Comparison of ENCODE assay signal across 8 cellular contexts in the genomic region with DNA sequence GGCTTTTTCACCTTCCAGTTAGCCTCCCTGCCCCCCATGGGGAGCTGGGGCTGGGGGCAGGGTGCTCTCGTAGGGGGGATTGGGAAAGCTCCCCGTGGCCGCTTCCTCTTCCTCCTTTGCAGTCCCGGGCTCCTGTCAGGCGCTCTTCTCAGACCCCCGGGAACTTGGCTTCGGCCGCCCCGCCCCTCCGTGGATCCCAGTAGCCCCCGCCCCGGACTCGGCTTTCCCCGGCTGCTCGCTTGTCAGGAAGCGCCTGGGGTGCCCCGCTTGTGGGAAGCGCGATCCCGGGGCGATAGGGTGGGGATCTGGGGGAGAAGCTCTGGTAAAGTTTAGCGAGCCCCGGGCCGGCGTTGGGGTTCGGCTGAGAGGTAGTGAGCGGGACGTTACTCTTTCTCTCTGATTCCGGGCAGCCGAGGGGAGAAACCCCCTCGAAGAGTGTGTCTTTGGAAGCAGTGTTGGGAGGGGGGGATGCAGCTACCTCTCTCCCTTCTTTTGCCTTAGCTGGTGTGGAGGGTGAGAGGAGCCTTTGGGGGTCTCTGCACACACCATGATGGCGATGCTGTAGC. TPM values are rescaled to one million over a fixed set of nuclear protein-coding genes. Genes with fewer than 3 reads are reported as not detected.
A peak's percentile ranks its signal among the peaks of the same experiment; 100 is the strongest.
DNase-seq lines count a peak whose midpoint lies in the region; ATAC-seq lines count a peak whose summit lies in the region.

No MANE protein-coding gene starts in this region.

- H3K36me3 ChIP-seq in CD8-positive, alpha-beta memory T cell (ENCODE audit: insufficient read depth, low read length), result no peaks in the 10 kb centered on the region

- H3K4me3 Mint-ChIP-seq in CD8-positive, alpha-beta memory T cell, result peak overlapping the region; percentile 90 to 98 (median 93)
- peak overlapping the region; percentile 94 for H3K4me3 Mint-ChIP-seq in central memory CD8-positive, alpha-beta T cell

- DNase-seq in CD8-positive, alpha-beta memory T cell, result peak in 3 of 5 donors; percentile 33 to 68 (median 50)
- peak; percentile 65 for DNase-seq in M059J (ENCODE audit: low read depth)
- peak; percentile 79 for DNase-seq in UCSD-AML1 (lab: John Stamatoyannopoulos, UW; ENCODE audit: unreplicated experiment)
- peak in 1 of 2 donors; percentile 18 for DNase-seq in central memory CD8-positive, alpha-beta T cell (ENCODE audit: low spot score in 2 of 2)
- DNase-seq in kidney tubule cell (ENCODE audit: low spot score), result peak; percentile 46
- peak; percentile 18 to 30 for DNase-seq in stimulated activated CD4-positive, alpha-beta T cell treated with anti-CD3 and anti-CD28 coated beads, Interleukin-4, amount 100 ng/mL, for 48 hours (ENCODE audit: low read depth in 2 of 2)
- DNase-seq in dedifferentiated amniotic fluid mesenchymal stem cell (ENCODE audit: extremely low spot score), result no peak

- H3K4me3 ChIP-seq in CD8-positive, alpha-beta memory T cell (ENCODE audit: low read length), result peak overlapping the region; percentile 73

- peaks cover 41% of the 10 kb centered on the region for H3K4me1 ChIP-seq in CD8-positive, alpha-beta memory T cell (ENCODE audit: insufficient read depth, low read length)

- H3K27ac ChIP-seq in CD8-positive, alpha-beta memory T cell (ENCODE audit: low read depth, low read length), result peak overlapping the region; percentile 82

- H3K4me1 Mint-ChIP-seq in CD8-positive, alpha-beta memory T cell, result peaks cover 43 to 56% (median 49%) of the 10 kb centered on the region in 3 donors
- peaks cover 36% of the 10 kb centered on the region for H3K4me1 Mint-ChIP-seq in central memory CD8-positive, alpha-beta T cell

- H3K9me3 Mint-ChIP-seq in CD8-positive, alpha-beta memory T cell, result no peaks in the 10 kb centered on the region
- H3K9me3 Mint-ChIP-seq in central memory CD8-positive, alpha-beta T cell, result no peaks in the 10 kb centered on the region

- H3K36me3 Mint-ChIP-seq in CD8-positive, alpha-beta memory T cell, result peaks cover 0 to 12% (median 0%) of the 10 kb centered on the region in 3 donors
- H3K36me3 Mint-ChIP-seq in central memory CD8-positive, alpha-beta T cell (ENCODE audit: insufficient read depth), result peaks cover 14% of the 10 kb centered on the region

- no peaks in the 10 kb centered on the region for H3K27me3 Mint-ChIP-seq in CD8-positive, alpha-beta memory T cell
- no peaks in the 10 kb centered on the region for H3K27me3 Mint-ChIP-seq in central memory CD8-positive, alpha-beta T cell

- no peaks in the 10 kb centered on the region for H3K9me3 ChIP-seq in CD8-positive, alpha-beta memory T cell (ENCODE audit: low read length)

- POLR2A ChIA-PET in CD8-positive, alpha-beta memory T cell (lab: Charles Lee), result interaction anchor here (1.2 to 1.3 kb wide), 2 partner anchors 10 to 214 kb away, joined by 3 to 4 read pairs; no protein-coding TSS in a partner anchor

- no peaks in the 10 kb centered on the region for H3K27me3 ChIP-seq in CD8-positive, alpha-beta memory T cell (ENCODE audit: insufficient read depth, low read length, poor library complexity, severe bottlenecking)

- peak; percentile 16 for ATAC-seq in GM21515 (IDR thresholded peaks at IDR 0.05; ENCODE audit: unreplicated experiment)
- peak; percentile 3 for ATAC-seq in central memory CD8-positive, alpha-beta T cell (replicated peaks; ENCODE audit: extremely low read depth, poor library complexity, severe bottlenecking)

- H3K27ac Mint-ChIP-seq in CD8-positive, alpha-beta memory T cell, result peak overlapping the region; percentile 87 to 96 (median 89)
- H3K27ac Mint-ChIP-seq in central memory CD8-positive, alpha-beta T cell (ENCODE audit: low read depth), result peak overlapping the region; percentile 95

- CTCF ChIA-PET in CD8-positive, alpha-beta memory T cell (lab: Charles Lee), result no interaction called here

RNA-seq across cellular contexts. Expression of a gene that starts 0.6 kb away (rescaled TPM):
- total RNA-seq in CD8-positive, alpha-beta memory T cell, result 10 to 100 TPM; 25.5 to 30.2 TPM
- polyA plus RNA-seq in CD8-positive, alpha-beta memory T cell, result 127 TPM
- total RNA-seq in M059J (2014; rRNA removed; shearing (Covaris generic)), result 35.6 and 42.1 TPM in 2 replicates
